ENCODE assay signal across 8 cellular contexts in the genomic region with DNA sequence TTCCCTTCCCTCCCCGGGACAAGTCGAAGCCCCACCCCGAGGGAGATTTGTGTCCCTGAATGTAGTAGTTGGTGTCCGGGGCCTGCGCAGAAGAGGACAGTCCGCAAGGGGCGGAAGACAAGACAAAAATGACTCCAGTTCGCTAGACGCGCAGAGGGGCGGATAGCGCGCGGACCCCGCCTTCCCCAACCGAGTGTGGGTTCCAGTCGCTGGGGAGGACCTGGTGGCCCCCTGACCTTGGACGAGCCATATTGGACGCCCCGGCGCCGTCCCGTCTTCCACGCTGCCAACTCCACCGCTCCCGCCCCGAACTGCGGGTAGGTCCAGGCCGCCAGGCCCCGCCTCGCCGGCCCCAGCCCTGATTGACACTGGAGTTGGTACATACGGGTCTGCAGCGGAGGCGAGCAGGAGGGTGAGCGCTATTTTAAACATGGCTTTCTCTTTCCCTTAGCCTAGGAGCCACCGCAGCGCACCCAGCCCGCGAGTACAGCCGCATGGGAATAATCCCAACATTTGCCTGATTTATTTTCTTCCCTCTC. TPM values are rescaled to one million over a fixed set of nuclear protein-coding genes. Genes with fewer than 3 reads are reported as not detected.
A peak's percentile ranks its signal among the peaks of the same experiment; 100 is the strongest.
DNase-seq lines count a peak whose midpoint lies in the region; ATAC-seq, FAIRE-seq and TF ChIP-seq lines count a peak whose summit lies in the region.

No MANE protein-coding gene starts in this region.

- peaks cover 4% of the 10 kb centered on the region for H3K36me3 Mint-ChIP-seq in activated CD4-positive, alpha-beta T cell treated with anti-CD3 and anti-CD28 coated beads, Interleukin-2, amount 10 ng/mL, durations not matched to agents 7 days and 5 days (ENCODE audit: low read depth)

- H3K4me3 ChIP-seq in BLaER1 treated with 17β-estradiol and CSF1 and Interleukin-3, amounts not matched to agents 10 nM and 100 nM, result peak overlapping the region; percentile 65 to 77 (median 72)
- peak overlapping the region; percentile 61 to 79 (median 77) for H3K4me3 ChIP-seq in HepG2 (replicated peaks in 1 of 3; ENCODE audit: insufficient read depth in 1 of 3, low read depth in 2 of 3, low read length in 3 of 3)

- H3K9ac ChIP-seq in BLaER1 treated with 17β-estradiol and CSF1 and Interleukin-3, amounts not matched to agents 10 nM and 100 nM, result peak overlapping the region; percentile 75 to 84 (median 83)
- peak overlapping the region; percentile 75 for H3K9ac ChIP-seq in HepG2 (ENCODE audit: insufficient read depth, low read depth, low read length)

- TF ChIP-seq EP300 in HepG2 (IDR thresholded peaks at IDR 0.05; ENCODE audit: low read depth in 2 of 2, low read length in 2 of 2) (0 out of 4 replicates have a peak, but pooled peaks of 1 of the 2 experiments have one; percentile 4), HepG2 (CRISPR knock-in tag; IDR thresholded peaks at IDR 0.05; ENCODE audit: borderline replicate concordance) (no peak)

- TF ChIP-seq POLR2A in HepG2 (IDR thresholded peaks at IDR 0.05; ENCODE audit: insufficient read depth in 1 of 2, low read depth in 2 of 2, low read length in 2 of 2), result peak; percentile 59 to 64; a peak in 3 of 4 replicates

- H3K27me3 Mint-ChIP-seq in activated CD4-positive, alpha-beta T cell treated with anti-CD3 and anti-CD28 coated beads, Interleukin-2, amount 10 ng/mL, durations not matched to agents 7 days and 5 days, result peaks cover 1% of the 10 kb centered on the region

- H2AFZ ChIP-seq in HepG2 (ENCODE audit: low read length), result peak overlapping the region; percentile 56

- no peaks in the 10 kb centered on the region for H4K20me1 ChIP-seq in BLaER1 treated with 17β-estradiol and CSF1 and Interleukin-3, amounts not matched to agents 10 nM and 100 nM
- no peaks in the 10 kb centered on the region for H4K20me1 ChIP-seq in HepG2 (ENCODE audit: insufficient read depth, low read length)

- no peaks in the 10 kb centered on the region for H3K9me3 Mint-ChIP-seq in activated CD4-positive, alpha-beta T cell treated with anti-CD3 and anti-CD28 coated beads, Interleukin-2, amount 10 ng/mL, durations not matched to agents 7 days and 5 days

- CTCF ChIA-PET in activated CD4-positive, alpha-beta T cell treated with anti-CD3 and anti-CD28 coated beads, Interleukin-2, amount 10 ng/mL, durations not matched to agents 7 days and 5 days (lab: Charles Lee), result no interaction called here
- CTCF ChIA-PET in HepG2 (lab: Yijun Ruan, JAX; ENCODE audit: low intra/inter-chr PET ratio, low total read pairs), result no interaction called here

- H3K36me3 ChIP-seq in BLaER1 treated with 17β-estradiol and CSF1 and Interleukin-3, amounts not matched to agents 10 nM and 100 nM, result no peaks in the 10 kb centered on the region
- H3K36me3 ChIP-seq in HepG2 (replicated peaks in 1 of 2; ENCODE audit: control insufficient read depth in 1 of 2, insufficient read depth in 2 of 2, low read length in 2 of 2), result no peaks in the 10 kb centered on the region

- DNase-seq in GM19239 (ENCODE audit: insufficient read length, low spot score) (peak; percentile 48), NCI-H510A treated with DMSO at 0.1 percent for 48 hours (lab: John Stamatoyannopoulos, UW) (peak; percentile 72), dedifferentiated amniotic fluid mesenchymal stem cell (ENCODE audit: extremely low spot score) (peak; percentile 79), HepG2 (ENCODE audit: low spot score) (peak; percentile 84)
- DNase-seq in activated CD4-positive, alpha-beta T cell treated with anti-CD3 and anti-CD28 coated beads, Interleukin-2, amount 10 ng/mL, durations not matched to agents 7 days and 5 days, result peak; percentile 78
- peak; percentile 56 to 57 for DNase-seq in stimulated activated CD4-positive, alpha-beta T cell treated with anti-CD3 and anti-CD28 coated beads, Interleukin-2, amount 100 ng/mL, for 48 hours

- peak; percentile 52; the same call in 1 of the 2 replicates for TF ChIP-seq RAD21 in HepG2 (CRISPR knock-in tag; IDR thresholded peaks at IDR 0.05)

- in situ Hi-C loops in HepG2 (cut with HindIII; ENCODE audit: extremely low pct_ligation_motif_present, low pct_unique_long_range_greater_than_20kb), result no loop called here

- H3K27ac ChIP-seq in BLaER1 treated with 17β-estradiol and CSF1 and Interleukin-3, amounts not matched to agents 10 nM and 100 nM, result peak overlapping the region; percentile 71 to 85 (median 79)
- H3K27ac ChIP-seq in HepG2 (ENCODE audit: extremely low read length, insufficient read depth, low read length), result peak overlapping the region; percentile 84

- H3K4me2 ChIP-seq in BLaER1 treated with 17β-estradiol and CSF1 and Interleukin-3, amounts not matched to agents 10 nM and 100 nM, result peak overlapping the region; percentile 56 to 74 (median 66)
- H3K4me2 ChIP-seq in HepG2 (ENCODE audit: low read depth, low read length), result peak overlapping the region; percentile 81

- peaks cover 0 to 9% (median 0%) of the 10 kb centered on the region in 10 experiments; a peak in 3 of 20 replicates for H3K4me1 ChIP-seq in BLaER1 treated with 17β-estradiol and CSF1 and Interleukin-3, amounts not matched to agents 10 nM and 100 nM
- H3K4me1 ChIP-seq in HepG2 (ENCODE audit: insufficient read depth, low read length), result peaks cover 21% of the 10 kb centered on the region

- H3K79me2 ChIP-seq in HepG2 (ENCODE audit: insufficient read depth, low read length), result peaks cover 48% of the 10 kb centered on the region

- POLR2A ChIA-PET in activated CD4-positive, alpha-beta T cell treated with anti-CD3 and anti-CD28 coated beads, Interleukin-2, amount 10 ng/mL, durations not matched to agents 7 days and 5 days (lab: Charles Lee), result no interaction called here
- POLR2A ChIA-PET in HepG2 (lab: Yijun Ruan, JAX), result no interaction called here

- H3K27me3 ChIP-seq in BLaER1 treated with 17β-estradiol and CSF1 and Interleukin-3, amounts not matched to agents 10 nM and 100 nM, result no peaks in the 10 kb centered on the region
- no peaks in the 10 kb centered on the region for H3K27me3 ChIP-seq in HepG2 (ENCODE audit: control insufficient read depth in 1 of 2, insufficient read depth in 2 of 2, low read length in 2 of 2)

- peak; percentile 29; the same call in 1 of the 2 replicates for TF ChIP-seq CTCF in HepG2 (CRISPR knock-in tag; IDR thresholded peaks at IDR 0.05)

- peaks cover 42% of the 10 kb centered on the region for H3K4me1 Mint-ChIP-seq in activated CD4-positive, alpha-beta T cell treated with anti-CD3 and anti-CD28 coated beads, Interleukin-2, amount 10 ng/mL, durations not matched to agents 7 days and 5 days

- ATAC-seq in HG03442 (IDR thresholded peaks at IDR 0.05; ENCODE audit: unreplicated experiment), result peak; percentile 69
- ATAC-seq in HepG2, result peak; percentile 95

- peak overlapping the region; percentile 99 for H3K27ac Mint-ChIP-seq in activated CD4-positive, alpha-beta T cell treated with anti-CD3 and anti-CD28 coated beads, Interleukin-2, amount 10 ng/mL, durations not matched to agents 7 days and 5 days

- no TSS peak for BruUV-seq in HepG2 (replicated peaks; lab: Mats Ljungman, UMichigan)

- FAIRE-seq in GM19239 (lab: Jason Lieb, UNC), result peak; percentile 85
- peak; percentile 4 for FAIRE-seq in HepG2 (lab: Jason Lieb, UNC)

- 1% methylated on average over 14 of the region's 41 CpGs for WGBS in HepG2 (ENCODE audit: low lambda C conversion rate)

- H3K9me3 ChIP-seq in BLaER1 treated with 17β-estradiol and CSF1 and Interleukin-3, amounts not matched to agents 10 nM and 100 nM (replicated peaks in 1 of 11), result peaks cover 0 to 4% (median 0%) of the 10 kb centered on the region in 11 experiments; a peak in 2 of 22 replicates
- H3K9me3 ChIP-seq in HepG2 (ENCODE audit: low read length), result no peaks in the 10 kb centered on the region

- intact Hi-C loops in HepG2 (cut with micrococcal nuclease; ENCODE audit: unreplicated experiment), result loop anchor here (2.0 to 10.0 kb wide), 5 partner anchors 155 to 389 kb away; a partner anchor contains a TSS

- peak overlapping the region; percentile 99 for H3K4me3 Mint-ChIP-seq in activated CD4-positive, alpha-beta T cell treated with anti-CD3 and anti-CD28 coated beads, Interleukin-2, amount 10 ng/mL, durations not matched to agents 7 days and 5 days

RNA-seq across cellular contexts. Expression of a gene that starts 0.8 kb away (rescaled TPM):
- total RNA-seq in activated CD4-positive, alpha-beta T cell treated with anti-CD3 and anti-CD28 coated beads, Interleukin-2, amount 10 ng/mL, durations not matched to agents 7 days and 5 days, result 10 to 100 TPM; 59.4 to 60.1 TPM
- total RNA-seq in HepG2 (2016; rRNA removed; fragmentation: Illumina TruSeq; extraction: Trizol), result 145 and 212 TPM in 2 replicates
- 39.0 and 47.5 TPM in 2 replicates for total RNA-seq in HepG2 (2016; cell fraction: cytosol; rRNA removed; fragmentation: Illumina TruSeq; extraction: Trizol; ENCODE audit: low read depth)
- total RNA-seq in HepG2 (2016; cell fraction: insoluble cytoplasmic fraction; rRNA removed; fragmentation: Illumina TruSeq; extraction: Trizol), result 143 and 216 TPM in 2 replicates
- total RNA-seq in HepG2 (2016; cell fraction: membrane; rRNA removed; fragmentation: Illumina TruSeq; extraction: Trizol), result 52.6 and 56.2 TPM in 2 replicates
- 70.2 and 76.8 TPM in 2 replicates for total RNA-seq in HepG2 (2016; cell fraction: nucleus; rRNA removed; fragmentation: Illumina TruSeq; extraction: Trizol)
- 61.8 and 67.9 TPM in 2 replicates for polyA plus RNA-seq in HepG2 (2011; rRNA removed)
- 24.8 and 33.6 TPM in 2 replicates for polyA plus RNA-seq in HepG2 (2011; cell fraction: cytosol; rRNA removed)
- 78.1 and 86.2 TPM in 2 replicates for polyA plus RNA-seq in HepG2 (2011; cell fraction: nucleus; rRNA removed)
- 48.9 and 78.2 TPM in 2 replicates for polyA plus RNA-seq in HepG2 (2012)
- 58.5 and 83.4 TPM in 2 replicates for polyA plus RNA-seq in HepG2 (2016; cell fraction: cytosol; fragmentation: Illumina TruSeq; extraction: Trizol; ENCODE audit: low read depth)
- polyA plus RNA-seq in HepG2 (2016; cell fraction: insoluble cytoplasmic fraction; fragmentation: Illumina TruSeq; extraction: Trizol; ENCODE audit: low read depth), result 297 and 339 TPM in 2 replicates
- polyA plus RNA-seq in HepG2 (2016; cell fraction: membrane; fragmentation: Illumina TruSeq; extraction: Trizol; ENCODE audit: low read depth), result 73.2 and 77.0 TPM in 2 replicates
- 156 and 167 TPM in 2 replicates for polyA plus RNA-seq in HepG2 (2016; cell fraction: nucleus; fragmentation: Illumina TruSeq; extraction: Trizol; ENCODE audit: insufficient read depth, low read depth)
- 2.4 and 12.5 TPM in 2 replicates for polyA minus RNA-seq in HepG2 (2011; rRNA and poly(A)+ RNA removed; ENCODE audit: low replicate concordance)
- polyA minus RNA-seq in HepG2 (2011; cell fraction: cytosol; rRNA and poly(A)+ RNA removed), result 11.9 and 14.2 TPM in 2 replicates
- polyA minus RNA-seq in HepG2 (2011; cell fraction: nucleus; rRNA and poly(A)+ RNA removed), result 22.8 and 28.2 TPM in 2 replicates

Comparison
In these comparisons a context has a peak if more than half of its experiments do, and no peak if none do; other contexts are left out.
1. Peak in every context shown above with its lines: DNase-seq, ATAC-seq, H3K4me3 ChIP-seq and H3K27ac ChIP-seq.